ENCODE assay signal across 1 cellular context in the genomic region with DNA sequence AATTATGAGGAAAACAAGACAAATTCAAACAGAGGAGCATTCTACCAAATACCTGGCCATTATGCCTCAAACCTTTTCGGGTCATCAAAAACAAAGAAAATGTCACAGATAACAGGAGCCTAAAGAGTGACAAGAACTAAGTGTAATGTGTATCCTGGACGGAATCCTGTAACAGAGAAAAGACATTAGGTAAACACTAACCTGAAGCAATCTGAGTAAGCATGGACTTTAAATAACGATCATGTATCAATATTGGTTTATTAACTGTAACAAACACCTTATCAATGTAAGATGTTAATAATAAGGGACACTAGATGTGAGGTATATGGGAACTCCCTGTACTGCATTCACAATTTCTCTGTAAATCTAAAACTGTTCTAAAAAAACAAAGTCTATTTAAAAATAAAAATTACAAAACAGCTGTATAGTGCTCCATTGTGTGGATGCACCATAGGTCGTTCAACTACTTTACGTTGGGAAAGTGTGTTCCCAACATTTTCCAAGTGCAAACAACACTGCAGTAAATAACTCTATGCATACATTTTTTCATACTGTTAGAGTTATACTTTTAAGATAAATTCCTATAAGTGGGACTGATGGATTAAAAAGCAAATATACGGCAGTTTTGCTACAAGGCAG.
TF ChIP-seq lines count a peak whose summit lies in the region.

No MANE protein-coding gene starts in this region.

TF ChIP-seq in HepG2, 621 proteins besides CTCF, POLR2A, EP300 and RAD21 (continued from another document and continues in another):
- TF ChIP-seq, protein P1, sequence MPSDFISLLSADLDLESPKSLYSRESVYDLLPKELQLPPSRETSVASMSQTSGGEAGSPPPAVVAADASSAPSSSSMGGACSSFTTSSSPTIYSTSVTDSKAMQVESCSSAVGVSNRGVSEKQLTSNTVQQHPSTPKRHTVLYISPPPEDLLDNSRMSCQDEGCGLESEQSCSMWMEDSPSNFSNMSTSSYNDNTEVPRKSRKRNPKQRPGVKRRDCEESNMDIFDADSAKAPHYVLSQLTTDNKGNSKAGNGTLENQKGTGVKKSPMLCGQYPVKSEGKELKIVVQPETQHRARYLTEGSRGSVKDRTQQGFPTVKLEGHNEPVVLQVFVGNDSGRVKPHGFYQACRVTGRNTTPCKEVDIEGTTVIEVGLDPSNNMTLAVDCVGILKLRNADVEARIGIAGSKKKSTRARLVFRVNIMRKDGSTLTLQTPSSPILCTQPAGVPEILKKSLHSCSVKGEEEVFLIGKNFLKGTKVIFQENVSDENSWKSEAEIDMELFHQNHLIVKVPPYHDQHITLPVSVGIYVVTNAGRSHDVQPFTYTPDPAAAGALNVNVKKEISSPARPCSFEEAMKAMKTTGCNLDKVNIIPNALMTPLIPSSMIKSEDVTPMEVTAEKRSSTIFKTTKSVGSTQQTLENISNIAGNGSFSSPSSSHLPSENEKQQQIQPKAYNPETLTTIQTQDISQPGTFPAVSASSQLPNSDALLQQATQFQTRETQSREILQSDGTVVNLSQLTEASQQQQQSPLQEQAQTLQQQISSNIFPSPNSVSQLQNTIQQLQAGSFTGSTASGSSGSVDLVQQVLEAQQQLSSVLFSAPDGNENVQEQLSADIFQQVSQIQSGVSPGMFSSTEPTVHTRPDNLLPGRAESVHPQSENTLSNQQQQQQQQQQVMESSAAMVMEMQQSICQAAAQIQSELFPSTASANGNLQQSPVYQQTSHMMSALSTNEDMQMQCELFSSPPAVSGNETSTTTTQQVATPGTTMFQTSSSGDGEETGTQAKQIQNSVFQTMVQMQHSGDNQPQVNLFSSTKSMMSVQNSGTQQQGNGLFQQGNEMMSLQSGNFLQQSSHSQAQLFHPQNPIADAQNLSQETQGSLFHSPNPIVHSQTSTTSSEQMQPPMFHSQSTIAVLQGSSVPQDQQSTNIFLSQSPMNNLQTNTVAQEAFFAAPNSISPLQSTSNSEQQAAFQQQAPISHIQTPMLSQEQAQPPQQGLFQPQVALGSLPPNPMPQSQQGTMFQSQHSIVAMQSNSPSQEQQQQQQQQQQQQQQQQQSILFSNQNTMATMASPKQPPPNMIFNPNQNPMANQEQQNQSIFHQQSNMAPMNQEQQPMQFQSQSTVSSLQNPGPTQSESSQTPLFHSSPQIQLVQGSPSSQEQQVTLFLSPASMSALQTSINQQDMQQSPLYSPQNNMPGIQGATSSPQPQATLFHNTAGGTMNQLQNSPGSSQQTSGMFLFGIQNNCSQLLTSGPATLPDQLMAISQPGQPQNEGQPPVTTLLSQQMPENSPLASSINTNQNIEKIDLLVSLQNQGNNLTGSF (CRISPR knock-in tag; IDR thresholded peaks at IDR 0.05), result no peak
- TF ChIP-seq, protein P2, sequence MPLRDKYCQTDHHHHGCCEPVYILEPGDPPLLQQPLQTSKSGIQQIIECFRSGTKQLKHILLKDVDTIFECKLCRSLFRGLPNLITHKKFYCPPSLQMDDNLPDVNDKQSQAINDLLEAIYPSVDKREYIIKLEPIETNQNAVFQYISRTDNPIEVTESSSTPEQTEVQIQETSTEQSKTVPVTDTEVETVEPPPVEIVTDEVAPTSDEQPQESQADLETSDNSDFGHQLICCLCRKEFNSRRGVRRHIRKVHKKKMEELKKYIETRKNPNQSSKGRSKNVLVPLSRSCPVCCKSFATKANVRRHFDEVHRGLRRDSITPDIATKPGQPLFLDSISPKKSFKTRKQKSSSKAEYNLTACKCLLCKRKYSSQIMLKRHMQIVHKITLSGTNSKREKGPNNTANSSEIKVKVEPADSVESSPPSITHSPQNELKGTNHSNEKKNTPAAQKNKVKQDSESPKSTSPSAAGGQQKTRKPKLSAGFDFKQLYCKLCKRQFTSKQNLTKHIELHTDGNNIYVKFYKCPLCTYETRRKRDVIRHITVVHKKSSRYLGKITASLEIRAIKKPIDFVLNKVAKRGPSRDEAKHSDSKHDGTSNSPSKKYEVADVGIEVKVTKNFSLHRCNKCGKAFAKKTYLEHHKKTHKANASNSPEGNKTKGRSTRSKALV (CRISPR knock-in tag; IDR thresholded peaks at IDR 0.05), result no peak
- TF ChIP-seq SOX6 (IDR thresholded peaks at IDR 0.05), result no peak
- peak; percentile 61 for TF ChIP-seq SOX6 (CRISPR knock-in tag; IDR thresholded peaks at IDR 0.05)
- no peak for TF ChIP-seq U2AF1 (optimal IDR thresholded peaks at IDR 0.05; ENCODE audit: low read depth, low read length)
- no peak for TF ChIP-seq KAT2B (IDR thresholded peaks at IDR 0.05; ENCODE audit: borderline replicate concordance, low read depth, low read length)
- TF ChIP-seq EZH2 (conservative IDR thresholded peaks at IDR 0.05; ENCODE audit: low read depth, low read length), result no peak
- TF ChIP-seq, protein P3, sequence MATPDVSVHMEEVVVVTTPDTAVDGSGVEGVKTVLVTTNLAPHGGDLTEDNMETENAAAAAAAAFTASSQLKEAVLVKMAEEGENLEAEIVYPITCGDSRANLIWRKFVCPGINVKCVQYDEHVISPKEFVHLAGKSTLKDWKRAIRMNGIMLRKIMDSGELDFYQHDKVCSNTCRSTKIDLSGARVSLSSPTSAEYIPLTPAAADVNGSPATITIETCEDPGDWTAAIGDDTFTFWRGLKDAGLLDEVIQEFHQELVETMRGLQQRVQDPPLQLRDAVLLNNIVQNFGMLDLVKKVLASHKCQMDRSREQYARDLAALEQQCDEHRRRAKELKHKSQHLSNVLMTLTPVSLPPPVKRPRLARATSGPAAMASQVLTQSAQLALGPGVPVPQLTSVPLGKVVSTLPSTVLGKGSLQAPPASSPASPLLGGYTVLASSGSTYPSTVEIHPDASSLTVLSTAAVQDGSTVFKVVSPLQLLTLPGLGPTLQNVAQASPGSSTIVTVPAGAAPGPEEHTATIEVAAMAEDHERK (CRISPR knock-in tag; IDR thresholded peaks at IDR 0.05; ENCODE audit: low read depth), result no peak
- TF ChIP-seq ZNF251 (CRISPR knock-in tag; IDR thresholded peaks at IDR 0.05), result no peak
- no peak for TF ChIP-seq HOXA9 (CRISPR knock-in tag; IDR thresholded peaks at IDR 0.05; ENCODE audit: borderline replicate concordance)
- TF ChIP-seq SMAD3 (CRISPR knock-in tag; IDR thresholded peaks at IDR 0.05), result no peak
- TF ChIP-seq, protein P4, sequence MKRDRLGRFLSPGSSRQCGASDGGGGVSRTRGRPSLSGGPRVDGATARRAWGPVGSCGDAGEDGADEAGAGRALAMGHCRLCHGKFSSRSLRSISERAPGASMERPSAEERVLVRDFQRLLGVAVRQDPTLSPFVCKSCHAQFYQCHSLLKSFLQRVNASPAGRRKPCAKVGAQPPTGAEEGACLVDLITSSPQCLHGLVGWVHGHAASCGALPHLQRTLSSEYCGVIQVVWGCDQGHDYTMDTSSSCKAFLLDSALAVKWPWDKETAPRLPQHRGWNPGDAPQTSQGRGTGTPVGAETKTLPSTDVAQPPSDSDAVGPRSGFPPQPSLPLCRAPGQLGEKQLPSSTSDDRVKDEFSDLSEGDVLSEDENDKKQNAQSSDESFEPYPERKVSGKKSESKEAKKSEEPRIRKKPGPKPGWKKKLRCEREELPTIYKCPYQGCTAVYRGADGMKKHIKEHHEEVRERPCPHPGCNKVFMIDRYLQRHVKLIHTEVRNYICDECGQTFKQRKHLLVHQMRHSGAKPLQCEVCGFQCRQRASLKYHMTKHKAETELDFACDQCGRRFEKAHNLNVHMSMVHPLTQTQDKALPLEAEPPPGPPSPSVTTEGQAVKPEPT (CRISPR knock-in tag; IDR thresholded peaks at IDR 0.05; ENCODE audit: low read depth), result no peak
- no peak for TF ChIP-seq ZNF263 (CRISPR knock-in tag; IDR thresholded peaks at IDR 0.05)
- no peak for TF ChIP-seq ZC3H13 (CRISPR knock-in tag; IDR thresholded peaks at IDR 0.05)
- peak; percentile 46; the same call in 1 of the 2 replicates for TF ChIP-seq HDAC2 (CRISPR knock-in tag; IDR thresholded peaks at IDR 0.05)
- TF ChIP-seq, protein P5, sequence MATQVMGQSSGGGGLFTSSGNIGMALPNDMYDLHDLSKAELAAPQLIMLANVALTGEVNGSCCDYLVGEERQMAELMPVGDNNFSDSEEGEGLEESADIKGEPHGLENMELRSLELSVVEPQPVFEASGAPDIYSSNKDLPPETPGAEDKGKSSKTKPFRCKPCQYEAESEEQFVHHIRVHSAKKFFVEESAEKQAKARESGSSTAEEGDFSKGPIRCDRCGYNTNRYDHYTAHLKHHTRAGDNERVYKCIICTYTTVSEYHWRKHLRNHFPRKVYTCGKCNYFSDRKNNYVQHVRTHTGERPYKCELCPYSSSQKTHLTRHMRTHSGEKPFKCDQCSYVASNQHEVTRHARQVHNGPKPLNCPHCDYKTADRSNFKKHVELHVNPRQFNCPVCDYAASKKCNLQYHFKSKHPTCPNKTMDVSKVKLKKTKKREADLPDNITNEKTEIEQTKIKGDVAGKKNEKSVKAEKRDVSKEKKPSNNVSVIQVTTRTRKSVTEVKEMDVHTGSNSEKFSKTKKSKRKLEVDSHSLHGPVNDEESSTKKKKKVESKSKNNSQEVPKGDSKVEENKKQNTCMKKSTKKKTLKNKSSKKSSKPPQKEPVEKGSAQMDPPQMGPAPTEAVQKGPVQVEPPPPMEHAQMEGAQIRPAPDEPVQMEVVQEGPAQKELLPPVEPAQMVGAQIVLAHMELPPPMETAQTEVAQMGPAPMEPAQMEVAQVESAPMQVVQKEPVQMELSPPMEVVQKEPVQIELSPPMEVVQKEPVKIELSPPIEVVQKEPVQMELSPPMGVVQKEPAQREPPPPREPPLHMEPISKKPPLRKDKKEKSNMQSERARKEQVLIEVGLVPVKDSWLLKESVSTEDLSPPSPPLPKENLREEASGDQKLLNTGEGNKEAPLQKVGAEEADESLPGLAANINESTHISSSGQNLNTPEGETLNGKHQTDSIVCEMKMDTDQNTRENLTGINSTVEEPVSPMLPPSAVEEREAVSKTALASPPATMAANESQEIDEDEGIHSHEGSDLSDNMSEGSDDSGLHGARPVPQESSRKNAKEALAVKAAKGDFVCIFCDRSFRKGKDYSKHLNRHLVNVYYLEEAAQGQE (IDR thresholded peaks at IDR 0.05; ENCODE audit: borderline replicate concordance in 1 of 2, low read depth in 1 of 2, low read length in 2 of 2), result no peak
- no peak for TF ChIP-seq PLRG1 (conservative IDR thresholded peaks at IDR 0.05)
- no peak for TF ChIP-seq XRCC5 (optimal IDR thresholded peaks at IDR 0.05; ENCODE audit: low read length)
- TF ChIP-seq, protein P6, sequence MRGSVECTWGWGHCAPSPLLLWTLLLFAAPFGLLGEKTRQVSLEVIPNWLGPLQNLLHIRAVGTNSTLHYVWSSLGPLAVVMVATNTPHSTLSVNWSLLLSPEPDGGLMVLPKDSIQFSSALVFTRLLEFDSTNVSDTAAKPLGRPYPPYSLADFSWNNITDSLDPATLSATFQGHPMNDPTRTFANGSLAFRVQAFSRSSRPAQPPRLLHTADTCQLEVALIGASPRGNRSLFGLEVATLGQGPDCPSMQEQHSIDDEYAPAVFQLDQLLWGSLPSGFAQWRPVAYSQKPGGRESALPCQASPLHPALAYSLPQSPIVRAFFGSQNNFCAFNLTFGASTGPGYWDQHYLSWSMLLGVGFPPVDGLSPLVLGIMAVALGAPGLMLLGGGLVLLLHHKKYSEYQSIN (CRISPR knock-in tag; IDR thresholded peaks at IDR 0.05; ENCODE audit: borderline replicate concordance), result no peak
- peak; percentile 76 for TF ChIP-seq TBL1XR1 (IDR thresholded peaks at IDR 0.05; ENCODE audit: borderline replicate concordance, low read length, partially characterized antibody)
- TF ChIP-seq, protein P7, sequence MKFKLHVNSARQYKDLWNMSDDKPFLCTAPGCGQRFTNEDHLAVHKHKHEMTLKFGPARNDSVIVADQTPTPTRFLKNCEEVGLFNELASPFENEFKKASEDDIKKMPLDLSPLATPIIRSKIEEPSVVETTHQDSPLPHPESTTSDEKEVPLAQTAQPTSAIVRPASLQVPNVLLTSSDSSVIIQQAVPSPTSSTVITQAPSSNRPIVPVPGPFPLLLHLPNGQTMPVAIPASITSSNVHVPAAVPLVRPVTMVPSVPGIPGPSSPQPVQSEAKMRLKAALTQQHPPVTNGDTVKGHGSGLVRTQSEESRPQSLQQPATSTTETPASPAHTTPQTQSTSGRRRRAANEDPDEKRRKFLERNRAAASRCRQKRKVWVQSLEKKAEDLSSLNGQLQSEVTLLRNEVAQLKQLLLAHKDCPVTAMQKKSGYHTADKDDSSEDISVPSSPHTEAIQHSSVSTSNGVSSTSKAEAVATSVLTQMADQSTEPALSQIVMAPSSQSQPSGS (CRISPR knock-in tag; IDR thresholded peaks at IDR 0.05), result no peak
- TF ChIP-seq HOXA5 (CRISPR knock-in tag; IDR thresholded peaks at IDR 0.05), result peak; percentile 39; the same call in 1 of the 2 replicates
- TF ChIP-seq, protein P8, sequence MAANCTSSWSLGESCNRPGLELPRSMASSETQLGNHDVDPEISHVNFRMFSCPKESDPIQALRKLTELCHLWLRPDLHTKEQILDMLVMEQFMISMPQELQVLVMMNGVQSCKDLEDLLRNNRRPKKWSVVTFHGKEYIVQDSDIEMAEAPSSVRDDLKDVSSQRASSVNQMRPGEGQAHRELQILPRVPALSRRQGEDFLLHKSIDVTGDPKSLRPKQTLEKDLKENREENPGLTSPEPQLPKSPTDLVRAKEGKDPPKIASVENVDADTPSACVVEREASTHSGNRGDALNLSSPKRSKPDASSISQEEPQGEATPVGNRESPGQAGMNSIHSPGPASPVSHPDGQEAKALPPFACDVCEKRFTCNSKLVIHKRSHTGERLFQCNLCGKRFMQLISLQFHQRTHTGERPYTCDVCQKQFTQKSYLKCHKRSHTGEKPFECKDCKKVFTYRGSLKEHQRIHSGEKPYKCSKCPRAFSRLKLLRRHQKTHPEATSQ (CRISPR knock-in tag; IDR thresholded peaks at IDR 0.05; ENCODE audit: borderline replicate concordance), result no peak
- no peak for TF ChIP-seq ZNF34 (CRISPR knock-in tag; IDR thresholded peaks at IDR 0.05; ENCODE audit: borderline replicate concordance)
- no peak for TF ChIP-seq ZFP36L1 (CRISPR knock-in tag; IDR thresholded peaks at IDR 0.05)
- no peak for TF ChIP-seq ZNF678 (CRISPR knock-in tag; IDR thresholded peaks at IDR 0.05)
- no peak for TF ChIP-seq GTF2F1 (IDR thresholded peaks at IDR 0.05; ENCODE audit: low read length)
- no peak for TF ChIP-seq NKX3-1 (CRISPR knock-in tag; IDR thresholded peaks at IDR 0.05)
- TF ChIP-seq, protein P9, sequence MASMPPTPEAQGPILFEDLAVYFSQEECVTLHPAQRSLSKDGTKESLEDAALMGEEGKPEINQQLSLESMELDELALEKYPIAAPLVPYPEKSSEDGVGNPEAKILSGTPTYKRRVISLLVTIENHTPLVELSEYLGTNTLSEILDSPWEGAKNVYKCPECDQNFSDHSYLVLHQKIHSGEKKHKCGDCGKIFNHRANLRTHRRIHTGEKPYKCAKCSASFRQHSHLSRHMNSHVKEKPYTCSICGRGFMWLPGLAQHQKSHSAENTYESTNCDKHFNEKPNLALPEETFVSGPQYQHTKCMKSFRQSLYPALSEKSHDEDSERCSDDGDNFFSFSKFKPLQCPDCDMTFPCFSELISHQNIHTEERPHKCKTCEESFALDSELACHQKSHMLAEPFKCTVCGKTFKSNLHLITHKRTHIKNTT (CRISPR knock-in tag; IDR thresholded peaks at IDR 0.05), result no peak
- TF ChIP-seq ZFP41 (CRISPR knock-in tag; IDR thresholded peaks at IDR 0.05; ENCODE audit: borderline replicate concordance), result no peak
- no peak for TF ChIP-seq ZNF121 (CRISPR knock-in tag; IDR thresholded peaks at IDR 0.05)
- TF ChIP-seq ZNF224 (CRISPR knock-in tag; IDR thresholded peaks at IDR 0.05), result no peak
- no peak for TF ChIP-seq SCMH1 (CRISPR knock-in tag; IDR thresholded peaks at IDR 0.05; ENCODE audit: borderline replicate concordance)
- no peak for TF ChIP-seq TOPORS (CRISPR knock-in tag; IDR thresholded peaks at IDR 0.05)
- TF ChIP-seq, protein P10, sequence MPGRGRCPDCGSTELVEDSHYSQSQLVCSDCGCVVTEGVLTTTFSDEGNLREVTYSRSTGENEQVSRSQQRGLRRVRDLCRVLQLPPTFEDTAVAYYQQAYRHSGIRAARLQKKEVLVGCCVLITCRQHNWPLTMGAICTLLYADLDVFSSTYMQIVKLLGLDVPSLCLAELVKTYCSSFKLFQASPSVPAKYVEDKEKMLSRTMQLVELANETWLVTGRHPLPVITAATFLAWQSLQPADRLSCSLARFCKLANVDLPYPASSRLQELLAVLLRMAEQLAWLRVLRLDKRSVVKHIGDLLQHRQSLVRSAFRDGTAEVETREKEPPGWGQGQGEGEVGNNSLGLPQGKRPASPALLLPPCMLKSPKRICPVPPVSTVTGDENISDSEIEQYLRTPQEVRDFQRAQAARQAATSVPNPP (CRISPR knock-in tag; IDR thresholded peaks at IDR 0.05), result no peak
- no peak; the same call in 1 of the 2 replicates for TF ChIP-seq GATA4 (IDR thresholded peaks at IDR 0.05; ENCODE audit: borderline replicate concordance, low read depth)
- no peak for TF ChIP-seq IKZF1 (IDR thresholded peaks at IDR 0.05)
